Comparison of ENCODE assay signal across 20 cellular contexts in genomic region chr9:69056416-69056815, GRCh38. TPM values are rescaled to one million over a fixed set of nuclear protein-coding genes. Genes with fewer than 3 reads are reported as not detected.
"Had no signal": no experiment of that assay in that cellular context is flagged by ENCODE, and none has a peak within 500 bp of the region (broad histone marks: within the 10 kb centered on the region; RNA-seq: fewer than 3 reads in every experiment).

No MANE protein-coding gene starts in this region.

- DNase-seq: activated CD4-positive, alpha-beta T cell treated with anti-CD3 and anti-CD28 coated beads, Interleukin-2, amount 10 ng/mL, durations not matched to agents 7 days and 5 days; activated CD4-positive, CD25-positive, alpha-beta regulatory T cell; activated CD8-positive, alpha-beta memory T cell treated with anti-CD3 and anti-CD28 coated beads for 24 hours; activated naive CD4-positive, alpha-beta T cell treated with anti-CD3 and anti-CD28 coated beads, Interleukin-2, amount 10 ng/mL, durations not matched to agents 7 days and 5 days; amygdala; cerebellar nuclear complex; dermis blood vessel endothelial cell; endodermal cell; erythroblast; sigmoid colon; stimulated activated CD4-positive, alpha-beta T cell treated with anti-CD3 and anti-CD28 coated beads, Interleukin-12 subunit alpha, Interleukin-12 subunit beta, amount 100 ng/mL, for 4 hours; stimulated activated naive CD4-positive, alpha-beta T cell treated with Interleukin-2 at 50 U/mL for 16 hours; upper lobe of right lung had no signal

- H3K27me3 Mint-ChIP-seq: activated CD4-positive, alpha-beta T cell treated with anti-CD3 and anti-CD28 coated beads, Interleukin-2, amount 10 ng/mL, durations not matched to agents 7 days and 5 days; activated naive CD4-positive, alpha-beta T cell treated with anti-CD3 and anti-CD28 coated beads, Interleukin-2, amount 10 ng/mL, durations not matched to agents 7 days and 5 days; activated T-helper 17 cell treated with anti-CD3 and anti-CD28 coated beads, Interleukin-2, amount 50 U/mL, for 72 hours had no signal

- H3K9me3 ChIP-seq: prostate gland, sigmoid colon, suprapubic skin, upper lobe of right lung had no signal

- H3K4me1 Mint-ChIP-seq: activated T-helper 17 cell treated with anti-CD3 and anti-CD28 coated beads, Interleukin-2, amount 50 U/mL, for 72 hours; nephron had no signal

- H3K4me1 ChIP-seq: prostate gland, sigmoid colon, suprapubic skin had no signal

- H3K27ac Mint-ChIP-seq: activated CD4-positive, alpha-beta T cell treated with anti-CD3 and anti-CD28 coated beads, Interleukin-2, amount 10 ng/mL, durations not matched to agents 7 days and 5 days; activated naive CD4-positive, alpha-beta T cell treated with anti-CD3 and anti-CD28 coated beads, Interleukin-2, amount 10 ng/mL, durations not matched to agents 7 days and 5 days; activated T-helper 17 cell treated with anti-CD3 and anti-CD28 coated beads, Interleukin-2, amount 50 U/mL, for 72 hours; endodermal cell; nephron had no signal

- H3K9me3 Mint-ChIP-seq: activated CD4-positive, alpha-beta T cell treated with anti-CD3 and anti-CD28 coated beads, Interleukin-2, amount 10 ng/mL, durations not matched to agents 7 days and 5 days; activated naive CD4-positive, alpha-beta T cell treated with anti-CD3 and anti-CD28 coated beads, Interleukin-2, amount 10 ng/mL, durations not matched to agents 7 days and 5 days; activated T-helper 17 cell treated with anti-CD3 and anti-CD28 coated beads, Interleukin-2, amount 50 U/mL, for 72 hours; endodermal cell; nephron had no signal

- H3K36me3 ChIP-seq: prostate gland, suprapubic skin, upper lobe of right lung had no signal

- H3K27ac ChIP-seq: prostate gland, sigmoid colon, suprapubic skin, upper lobe of right lung had no signal

- H3K4me3 Mint-ChIP-seq: activated CD4-positive, alpha-beta T cell treated with anti-CD3 and anti-CD28 coated beads, Interleukin-2, amount 10 ng/mL, durations not matched to agents 7 days and 5 days; activated naive CD4-positive, alpha-beta T cell treated with anti-CD3 and anti-CD28 coated beads, Interleukin-2, amount 10 ng/mL, durations not matched to agents 7 days and 5 days; activated T-helper 17 cell treated with anti-CD3 and anti-CD28 coated beads, Interleukin-2, amount 50 U/mL, for 72 hours; endodermal cell; nephron had no signal

- H3K27me3 ChIP-seq: sigmoid colon, suprapubic skin, upper lobe of right lung had no signal

- ATAC-seq: activated T-helper 17 cell treated with anti-CD3 and anti-CD28 coated beads, Interleukin-2, amount 50 U/mL, for 72 hours; left lobe of liver; upper lobe of right lung had no signal

- H3K4me3 ChIP-seq: prostate gland, sigmoid colon, suprapubic skin, upper lobe of right lung had no signal

RNA-seq across cellular contexts. Expression of gene PRKACG, which starts 42.5 kb away (rescaled TPM):
- total RNA-seq: activated CD4-positive, alpha-beta T cell treated with anti-CD3 and anti-CD28 coated beads, Interleukin-2, amount 10 ng/mL, durations not matched to agents 7 days and 5 days; activated T-helper 17 cell treated with anti-CD3 and anti-CD28 coated beads, Interleukin-2, amount 50 U/mL, for 72 hours; dermis blood vessel endothelial cell; endodermal cell; left lobe of liver; mucosa of gallbladder; omental fat pad; sigmoid colon; suprapubic skin; upper lobe of right lung had no signal
- polyA plus RNA-seq: sigmoid colon had no signal
